Comparison of ENCODE assay signal across 18 cellular contexts in the genomic region with DNA sequence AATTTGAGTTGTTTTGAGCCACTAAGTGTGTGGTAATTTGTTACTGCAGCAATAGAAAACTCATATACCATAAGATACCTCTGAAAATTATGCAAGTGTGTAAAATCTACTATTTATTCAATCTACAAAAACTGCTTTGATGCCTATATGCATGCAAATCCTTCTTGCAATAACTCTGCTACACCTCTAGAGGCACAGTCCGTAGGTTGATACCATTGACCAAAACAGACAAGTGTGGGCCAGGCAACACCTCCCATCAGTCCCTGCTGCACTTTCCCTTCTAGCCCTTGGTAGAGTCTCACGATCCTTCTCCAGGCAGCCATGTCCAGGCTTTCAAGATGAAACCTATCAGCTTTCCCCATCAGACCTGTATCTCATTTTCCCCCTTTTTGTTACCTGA. TPM values are rescaled to one million over a fixed set of nuclear protein-coding genes. Genes with fewer than 3 reads are reported as not detected.
A peak's percentile ranks its signal among the peaks of the same experiment; 100 is the strongest.
DNase-seq lines count a peak whose midpoint lies in the region; ATAC-seq and TF ChIP-seq lines count a peak whose summit lies in the region.
"Had no signal": no experiment of that assay in that cellular context is flagged by ENCODE, and none has a peak within 500 bp of the region (broad histone marks: within the 10 kb centered on the region; RNA-seq: fewer than 3 reads in every experiment).

No MANE protein-coding gene starts in this region.

- no peak overlapping the region for H2AK5ac ChIP-seq in neuronal stem cell (ENCODE audit: low read depth, low read length)

- no peak overlapping the region for H2BK5ac ChIP-seq in neuronal stem cell (ENCODE audit: low read length)

- H4K20me1 ChIP-seq in SK-N-SH (ENCODE audit: insufficient read depth) (no peaks in the 10 kb centered on the region), KMS-11 (ENCODE audit: insufficient read depth) (no peaks in the 10 kb centered on the region)

- no peaks in the 10 kb centered on the region for H3K4me1 ChIP-seq in SK-N-SH (ENCODE audit: control insufficient read depth in 1 of 2, insufficient read depth in 2 of 2, low read depth in 1 of 2, low read length in 1 of 2)
- no peaks in the 10 kb centered on the region for H3K4me1 ChIP-seq in KMS-11 (ENCODE audit: low read depth, poor library complexity, severe bottlenecking)
- peaks cover 0 to 6% (median 0%) of the 10 kb centered on the region in 5 donors for H3K4me1 ChIP-seq in subcutaneous abdominal adipose tissue (ENCODE audit: control insufficient read depth in 5 of 5, insufficient read depth in 5 of 5, low read length in 5 of 5)
- H3K4me1 ChIP-seq in neuronal stem cell (ENCODE audit: control insufficient read depth in 2 of 2, insufficient read depth in 1 of 2, low read depth in 1 of 2, low read length in 2 of 2) = no peaks in the 10 kb centered on the region
- H3K4me1 ChIP-seq: tibial nerve had no signal

- H3K23ac ChIP-seq in neuronal stem cell (ENCODE audit: low read depth, low read length, poor library complexity) = no peak overlapping the region

- H3K9me3 ChIP-seq in SK-N-SH = no peaks in the 10 kb centered on the region
- no peaks in the 10 kb centered on the region for H3K9me3 ChIP-seq in subcutaneous abdominal adipose tissue (ENCODE audit: control insufficient read depth in 5 of 5, low read length in 5 of 5)
- no peaks in the 10 kb centered on the region for H3K9me3 ChIP-seq in neuronal stem cell (replicated peaks in 1 of 2; ENCODE audit: control insufficient read depth in 2 of 2, insufficient read depth in 1 of 2, low read depth in 1 of 2, low read length in 2 of 2)
- H3K9me3 ChIP-seq: tibial nerve had no signal

- no peak overlapping the region for H2BK12ac ChIP-seq in neuronal stem cell (ENCODE audit: low read length)

- H3K27ac Mint-ChIP-seq in chondrocyte (ENCODE audit: unreplicated experiment) = no peak overlapping the region
- H3K27ac Mint-ChIP-seq in activated naive CD8-positive, alpha-beta T cell treated with anti-CD3 and anti-CD28 coated beads for 36 hours = no peak overlapping the region
- H3K27ac Mint-ChIP-seq: activated naive CD8-positive, alpha-beta T cell; natural killer cell had no signal

- no peak overlapping the region for H4K91ac ChIP-seq in neuronal stem cell (ENCODE audit: low read depth, low read length, poor library complexity)

- DNase-seq in SK-N-SH (peak; percentile 6), chondrocyte (ENCODE audit: low spot score) (no peak), neuronal stem cell (ENCODE audit: low spot score) (no peak)
- no peak for DNase-seq in activated naive CD8-positive, alpha-beta T cell treated with anti-CD3 and anti-CD28 coated beads for 36 hours
- DNase-seq: DMS79 treated with DMSO at 0.1 percent for 48 hours, left cardiac atrium, natural killer cell, NCI-H2081 treated with DMSO at 0.1 percent for 48 hours, T-helper 9 cell had no signal

- H3K9ac ChIP-seq in SK-N-SH (no peak overlapping the region), KMS-11 (no peak overlapping the region), subcutaneous abdominal adipose tissue (ENCODE audit: low read length in 5 of 5) (no peak overlapping the region), neuronal stem cell (ENCODE audit: low read depth, low read length, poor library complexity) (no peak overlapping the region)

- no peak for TF ChIP-seq EP300 in SK-N-SH (IDR thresholded peaks at IDR 0.05; ENCODE audit: borderline replicate concordance in 1 of 2, low read depth in 1 of 2, low read length in 1 of 2)

- H3K4me2 ChIP-seq in SK-N-SH = no peak overlapping the region
- H3K4me2 ChIP-seq in KMS-11 = no peak overlapping the region
- H3K4me2 ChIP-seq in neuronal stem cell (ENCODE audit: insufficient read depth, low read length, poor library complexity, severe bottlenecking) = no peak overlapping the region

- WGBS in SK-N-SH (ENCODE audit: low lambda C conversion rate) = 20% methylated on average over 2 of the region's 2 CpGs
- WGBS in neuronal stem cell (ENCODE audit: extremely low coverage in 2 of 2, insufficient read length in 2 of 2, insufficient replicate concordance in 1 of 2), 2 donors = no CpG with 5 or more reads among the region's 2 CpGs

- no peak overlapping the region for H3K4me3 Mint-ChIP-seq in chondrocyte (ENCODE audit: unreplicated experiment)
- H3K4me3 Mint-ChIP-seq in activated naive CD8-positive, alpha-beta T cell treated with anti-CD3 and anti-CD28 coated beads for 36 hours = no peak overlapping the region
- H3K4me3 Mint-ChIP-seq: activated naive CD8-positive, alpha-beta T cell; natural killer cell had no signal

- H3K36me3 Mint-ChIP-seq in chondrocyte (ENCODE audit: low read depth) = no peaks in the 10 kb centered on the region
- no peaks in the 10 kb centered on the region for H3K36me3 Mint-ChIP-seq in activated naive CD8-positive, alpha-beta T cell treated with anti-CD3 and anti-CD28 coated beads for 36 hours
- H3K36me3 Mint-ChIP-seq: activated naive CD8-positive, alpha-beta T cell; natural killer cell had no signal

- no peak overlapping the region for H2BK120ac ChIP-seq in neuronal stem cell (ENCODE audit: low read depth, low read length)

- H3K79me2 ChIP-seq in SK-N-SH (ENCODE audit: insufficient read depth) = no peaks in the 10 kb centered on the region
- H3K79me2 ChIP-seq in KMS-11 (ENCODE audit: insufficient read depth, low read depth) = no peaks in the 10 kb centered on the region

- H3K9me3 Mint-ChIP-seq in chondrocyte (ENCODE audit: low read depth) = peaks cover 11% of the 10 kb centered on the region
- H3K9me3 Mint-ChIP-seq in activated naive CD8-positive, alpha-beta T cell treated with anti-CD3 and anti-CD28 coated beads for 36 hours = no peaks in the 10 kb centered on the region
- H3K9me3 Mint-ChIP-seq: natural killer cell had no signal

- H3K14ac ChIP-seq in neuronal stem cell (ENCODE audit: low read length) = no peak overlapping the region

- POLR2A ChIA-PET in SK-N-SH (lab: Yijun Ruan, JAX) = no interaction called here

- H3K27me3 Mint-ChIP-seq in chondrocyte (ENCODE audit: low read depth) = no peaks in the 10 kb centered on the region
- H3K27me3 Mint-ChIP-seq in activated naive CD8-positive, alpha-beta T cell treated with anti-CD3 and anti-CD28 coated beads for 36 hours = peaks cover 16% of the 10 kb centered on the region

- TF ChIP-seq CTCF in SK-N-SH (IDR thresholded peaks at IDR 0.05) = peak; percentile 21; the same call in 1 of the 2 replicates
- TF ChIP-seq CTCF in KMS-11 (conservative IDR thresholded peaks at IDR 0.05; ENCODE audit: low read depth, low read length) = peak; percentile 36; the same call in 1 of the 2 replicates
- TF ChIP-seq CTCF in chondrocyte (IDR thresholded peaks at IDR 0.05) = peak; percentile 31

- no peak overlapping the region for H4K8ac ChIP-seq in neuronal stem cell (ENCODE audit: low read depth, low read length)

- no peak overlapping the region for H3K4ac ChIP-seq in neuronal stem cell (ENCODE audit: low read length)

- H3K4me3 ChIP-seq in SK-N-SH (ENCODE audit: low read depth in 2 of 2, low read length in 1 of 2) (no peak overlapping the region), KMS-11 (IDR thresholded peaks at IDR 0.05; ENCODE audit: insufficient read depth, low read depth, low read length) (no peak overlapping the region), subcutaneous abdominal adipose tissue (ENCODE audit: low read depth in 1 of 5, low read length in 5 of 5) (no peak overlapping the region), neuronal stem cell (ENCODE audit: low read length in 2 of 2) (no peak overlapping the region)
- H3K4me3 ChIP-seq: coronary artery, skin epidermis, tibial nerve had no signal

- H3K4me1 Mint-ChIP-seq in chondrocyte (ENCODE audit: low read depth) = peaks cover 5% of the 10 kb centered on the region
- peaks cover 2% of the 10 kb centered on the region for H3K4me1 Mint-ChIP-seq in activated naive CD8-positive, alpha-beta T cell treated with anti-CD3 and anti-CD28 coated beads for 36 hours
- H3K4me1 Mint-ChIP-seq: natural killer cell had no signal

- ATAC-seq in SK-N-SH treated with all-trans-retinoic acid at 6 μM for 48 hours (no peak), GM21390 (IDR thresholded peaks at IDR 0.05; ENCODE audit: unreplicated experiment) (no peak)
- ATAC-seq: left cardiac atrium, natural killer cell had no signal

- no peaks in the 10 kb centered on the region for H3K9me2 ChIP-seq in SK-N-SH

- CTCF ChIA-PET in SK-N-SH (lab: Yijun Ruan, JAX) = no interaction called here

- H3K18ac ChIP-seq in neuronal stem cell (ENCODE audit: low read length) = no peak overlapping the region

- H3K27ac ChIP-seq in SK-N-SH (ENCODE audit: low read depth in 2 of 2, low read length in 1 of 2) (no peak overlapping the region), KMS-11 (no peak overlapping the region), subcutaneous abdominal adipose tissue (ENCODE audit: low read depth, low read length) (peak overlapping the region; percentile 1), neuronal stem cell (replicated peaks; ENCODE audit: low read length) (no peak overlapping the region)
- H3K27ac ChIP-seq: coronary artery, skin epidermis, tibial nerve had no signal

- H3K36me3 ChIP-seq in SK-N-SH (replicated peaks in 1 of 2; ENCODE audit: control insufficient read depth in 1 of 2, insufficient read depth in 2 of 2, low read length in 1 of 2) (no peaks in the 10 kb centered on the region), KMS-11 (ENCODE audit: insufficient read depth) (no peaks in the 10 kb centered on the region), subcutaneous abdominal adipose tissue (ENCODE audit: control insufficient read depth in 5 of 5, insufficient read depth in 5 of 5, low read length in 5 of 5) (no peaks in the 10 kb centered on the region), neuronal stem cell (replicated peaks in 1 of 2; ENCODE audit: control insufficient read depth in 2 of 2, insufficient read depth in 2 of 2, low read length in 2 of 2) (no peaks in the 10 kb centered on the region)
- H3K36me3 ChIP-seq: tibial nerve had no signal

- H2BK15ac ChIP-seq in neuronal stem cell (ENCODE audit: low read length) = no peak overlapping the region

- no peak overlapping the region for H2AFZ ChIP-seq in SK-N-SH (ENCODE audit: low read depth)
- no peak overlapping the region for H2AFZ ChIP-seq in KMS-11 (ENCODE audit: low read depth)
- no peak overlapping the region for H2AFZ ChIP-seq in neuronal stem cell (ENCODE audit: low read length)

- H3F3A ChIP-seq in SK-N-SH (replicated peaks; ENCODE audit: insufficient read depth) = no peaks in the 10 kb centered on the region

- H3K79me1 ChIP-seq in neuronal stem cell (ENCODE audit: low read depth, low read length) = no peaks in the 10 kb centered on the region

- TF ChIP-seq RAD21 in SK-N-SH (IDR thresholded peaks at IDR 0.05; ENCODE audit: low read length) = no peak

- H3K27me3 ChIP-seq in SK-N-SH (ENCODE audit: insufficient read depth) = no peaks in the 10 kb centered on the region; the same call in 1 of the 2 replicates
- H3K27me3 ChIP-seq in KMS-11 (ENCODE audit: insufficient read depth, low read depth) = no peaks in the 10 kb centered on the region
- peaks cover 0 to 4% (median 4%) of the 10 kb centered on the region in 5 donors for H3K27me3 ChIP-seq in subcutaneous abdominal adipose tissue (ENCODE audit: control insufficient read depth in 5 of 5, insufficient read depth in 4 of 5, low read length in 5 of 5)
- no peaks in the 10 kb centered on the region for H3K27me3 ChIP-seq in neuronal stem cell (ENCODE audit: control insufficient read depth in 3 of 3, insufficient read depth in 3 of 3, low read depth in 1 of 3, low read length in 3 of 3)
- H3K27me3 ChIP-seq: tibial nerve had no signal

RNA-seq across cellular contexts. Expression of gene FAM9A, which starts 48.8 kb away (rescaled TPM):
- not detected in 2 replicates for polyA plus RNA-seq in SK-N-SH (2012; rRNA removed)
- not detected in 2 replicates for polyA plus RNA-seq in SK-N-SH (2012; cell fraction: cytosol; rRNA removed)
- polyA plus RNA-seq in SK-N-SH (2012; cell fraction: nucleus; rRNA removed) = not detected in 2 replicates
- not detected in 3 replicates for total RNA-seq in chondrocyte
- polyA plus RNA-seq in neuronal stem cell (2013, experiment 1 of 2) = not detected
- polyA plus RNA-seq in neuronal stem cell (2013, experiment 2 of 2) = not detected
- not detected for total RNA-seq in activated naive CD8-positive, alpha-beta T cell treated with anti-CD3 and anti-CD28 coated beads for 36 hours
- total RNA-seq: HT1080, left cardiac atrium, natural killer cell, tibial nerve had no signal
